In genomic region chr3:194485471-194485875, GRCh38 we compare ENCODE assay signal across 8 cellular contexts. TPM values are rescaled to one million over a fixed set of nuclear protein-coding genes. Genes with fewer than 3 reads are reported as not detected.
DNase-seq lines count a peak whose midpoint lies in the region; ATAC-seq and TF ChIP-seq lines count a peak whose summit lies in the region.

No MANE protein-coding gene starts in this region.

- CTCF ChIA-PET in CD8-positive, alpha-beta T cell (lab: Charles Lee) = interaction anchor here (0.8 to 1.7 kb wide), 5 partner anchors 12 to 109 kb away, joined by 3 to 4 read pairs (median 3); no protein-coding TSS in a partner anchor

- peaks cover 49% of the 10 kb centered on the region for H4K20me1 ChIP-seq in Loucy (ENCODE audit: insufficient read depth, low read length, poor library complexity, severe bottlenecking)

- H3K9ac ChIP-seq in Loucy (ENCODE audit: low read depth, low read length, poor library complexity, severe bottlenecking) (peak overlapping the region; percentile 77), mucosa of stomach (ENCODE audit: low read length) (peak overlapping the region; percentile 87)

- H3K27ac ChIP-seq in CD8-positive, alpha-beta T cell (ENCODE audit: low read depth, low read length) = peak overlapping the region; percentile 6

- H3K27me3 Mint-ChIP-seq in CD8-positive, alpha-beta T cell (ENCODE audit: low read depth) = no peaks in the 10 kb centered on the region
- H3K27me3 Mint-ChIP-seq in central memory CD8-positive, alpha-beta T cell = no peaks in the 10 kb centered on the region

- DNase-seq in CD8-positive, alpha-beta T cell = no peak
- DNase-seq in central memory CD8-positive, alpha-beta T cell (ENCODE audit: low spot score in 2 of 2) = no peak

- no peaks in the 10 kb centered on the region for H3K36me3 ChIP-seq in CD8-positive, alpha-beta T cell (ENCODE audit: insufficient read depth, low read length)
- H3K36me3 ChIP-seq in Loucy (ENCODE audit: insufficient read depth, low read length) (no peaks in the 10 kb centered on the region), mucosa of stomach (ENCODE audit: control insufficient read depth, insufficient read depth, low read length) (no peaks in the 10 kb centered on the region)

- H3K4me3 ChIP-seq in CD8-positive, alpha-beta T cell (ENCODE audit: low read depth, low read length) = peak overlapping the region; percentile 55
- H3K4me3 ChIP-seq in Loucy (ENCODE audit: low read length, poor library complexity, severe bottlenecking) (peak overlapping the region; percentile 78), mucosa of stomach (ENCODE audit: low read length) (peak overlapping the region; percentile 60)

- no peaks in the 10 kb centered on the region for H3K9me3 Mint-ChIP-seq in CD8-positive, alpha-beta T cell
- no peaks in the 10 kb centered on the region for H3K9me3 Mint-ChIP-seq in central memory CD8-positive, alpha-beta T cell

- peaks cover 29% of the 10 kb centered on the region for H3K4me1 ChIP-seq in CD8-positive, alpha-beta T cell (ENCODE audit: insufficient read depth, low read length)
- H3K4me1 ChIP-seq in Loucy (ENCODE audit: insufficient read depth, low read length, poor library complexity, severe bottlenecking) (peaks cover 65% of the 10 kb centered on the region), mucosa of stomach (ENCODE audit: control insufficient read depth, insufficient read depth, low read length) (peaks cover 31% of the 10 kb centered on the region)

- peaks cover 20% of the 10 kb centered on the region for H3K36me3 Mint-ChIP-seq in CD8-positive, alpha-beta T cell
- peaks cover 25% of the 10 kb centered on the region for H3K36me3 Mint-ChIP-seq in central memory CD8-positive, alpha-beta T cell (ENCODE audit: insufficient read depth)

- no peaks in the 10 kb centered on the region for H3K27me3 ChIP-seq in CD8-positive, alpha-beta T cell (ENCODE audit: insufficient read depth, low read length)
- H3K27me3 ChIP-seq in Loucy (ENCODE audit: insufficient read depth, low read length, poor library complexity, severe bottlenecking) (no peaks in the 10 kb centered on the region), mucosa of stomach (ENCODE audit: control insufficient read depth, insufficient read depth, low read length) (no peaks in the 10 kb centered on the region)

- peaks cover 47% of the 10 kb centered on the region for H3K4me1 Mint-ChIP-seq in CD8-positive, alpha-beta T cell (ENCODE audit: low read depth)
- peaks cover 41% of the 10 kb centered on the region for H3K4me1 Mint-ChIP-seq in central memory CD8-positive, alpha-beta T cell

- peaks cover 83% of the 10 kb centered on the region for H3K79me2 ChIP-seq in Loucy (ENCODE audit: insufficient read depth, low read length)

- intact Hi-C loops in CD8-positive, alpha-beta T cell (cut with DNase I, micrococcal nuclease) = loop anchor here (5.0 to 10.0 kb wide), 7 partner anchors 282 to 1719 kb away; partner anchors contain the start of genes HES1 (in 2 of the 2), PPP1R2 (in 1 of the 2), TNK2 (in 1 of the 2) and XXYLT1 (in 1 of the 2)

- ATAC-seq in CD8-positive, alpha-beta T cell = no peak
- ATAC-seq in central memory CD8-positive, alpha-beta T cell (replicated peaks; ENCODE audit: extremely low read depth, poor library complexity, severe bottlenecking) = no peak
- ATAC-seq in HG02763 (IDR thresholded peaks at IDR 0.05; ENCODE audit: unreplicated experiment) (no peak), GM18520 (IDR thresholded peaks at IDR 0.05; ENCODE audit: unreplicated experiment) (no peak), GM19395 (IDR thresholded peaks at IDR 0.05; ENCODE audit: unreplicated experiment) (no peak), HG03520 (IDR thresholded peaks at IDR 0.05; ENCODE audit: unreplicated experiment) (no peak)

- H3F3A ChIP-seq in Loucy (ENCODE audit: low read depth) = no peaks in the 10 kb centered on the region

- TF ChIP-seq CTCF in CD8-positive, alpha-beta T cell (IDR thresholded peaks at IDR 0.05) = no peak
- no peak for TF ChIP-seq CTCF in Loucy (conservative IDR thresholded peaks at IDR 0.05; ENCODE audit: low read length)

- H2AFZ ChIP-seq in Loucy (ENCODE audit: low read length) = no peak overlapping the region

- H3K4me2 ChIP-seq in Loucy (ENCODE audit: low read depth, low read length, poor library complexity, severe bottlenecking) = peak overlapping the region; percentile 83

- peak overlapping the region; percentile 88 for H3K4me3 Mint-ChIP-seq in CD8-positive, alpha-beta T cell
- peak overlapping the region; percentile 76 for H3K4me3 Mint-ChIP-seq in central memory CD8-positive, alpha-beta T cell

- no peaks in the 10 kb centered on the region for H3K9me3 ChIP-seq in CD8-positive, alpha-beta T cell (ENCODE audit: low read length)
- H3K9me3 ChIP-seq in Loucy (ENCODE audit: insufficient read depth, low read depth, low read length) (no peaks in the 10 kb centered on the region), mucosa of stomach (ENCODE audit: control insufficient read depth, low read length) (no peaks in the 10 kb centered on the region)

- H3K27ac Mint-ChIP-seq in CD8-positive, alpha-beta T cell = peak overlapping the region; percentile 92
- H3K27ac Mint-ChIP-seq in central memory CD8-positive, alpha-beta T cell (ENCODE audit: low read depth) = peak overlapping the region; percentile 87

- no peaks in the 10 kb centered on the region for H3K9me2 ChIP-seq in Loucy (replicated peaks; ENCODE audit: low read depth, low read length)

- POLR2A ChIA-PET in CD8-positive, alpha-beta T cell (lab: Charles Lee) = interaction anchor here (0.8 to 1.4 kb wide), 3 partner anchors 9 to 187 kb away, joined by 3 read pairs; partner anchors contain the start of gene LSG1

RNA-seq across cellular contexts. Expression of gene ATP13A3, which starts 1.3 kb away (rescaled TPM):
- total RNA-seq in CD8-positive, alpha-beta T cell = 10 to 100 TPM; 50.2 to 52.8 TPM
